ENCODE assay signal across 16 cellular contexts in genomic region chr14:32408018-32408417, GRCh38.
A peak's percentile ranks its signal among the peaks of the same experiment; 100 is the strongest.
DNase-seq lines count a peak whose midpoint lies in the region; ATAC-seq, FAIRE-seq and TF ChIP-seq lines count a peak whose summit lies in the region.
"Had no signal": no experiment of that assay in that cellular context is flagged by ENCODE, and none has a peak within 500 bp of the region (broad histone marks: within the 10 kb centered on the region; RNA-seq: fewer than 3 reads in every experiment).

No MANE protein-coding gene starts in this region.

- H3K4me1 ChIP-seq in right cardiac atrium (ENCODE audit: control insufficient read depth, insufficient read depth, low read length) (peaks cover 5% of the 10 kb centered on the region), heart right ventricle (peaks cover 0 to 41% (median 9%) of the 10 kb centered on the region in 9 donors)

- intact Hi-C loops in right cardiac atrium (cut with DNase I): no loop called here
- intact Hi-C loops in heart right ventricle (cut with DNase I): no loop called here
- intact Hi-C loops in lower leg skin (cut with DNase I; ENCODE audit: low total_unique reads): no loop called here
- intact Hi-C loops in activated CD4-positive, alpha-beta memory T cell treated with anti-CD3 and anti-CD28 coated beads for 36 hours (cut with micrococcal nuclease): no loop called here

- DNase-seq in right cardiac atrium (peak; percentile 26 to 64 (median 57)), heart right ventricle (no peak), fibroblast of the aortic adventitia (ENCODE audit: low read depth) (peak; percentile 13), omental fat pad (ENCODE audit: low spot score) (peak; percentile 68), GM19239 (ENCODE audit: insufficient read length, low spot score) (no peak), lower leg skin (ENCODE audit: low spot score in 2 of 2) (no peak)
- no peak for DNase-seq in activated CD4-positive, alpha-beta memory T cell treated with anti-CD3 and anti-CD28 coated beads for 36 hours
- DNase-seq: activated CD8-positive, alpha-beta memory T cell treated with anti-CD3 and anti-CD28 coated beads for 24 hours; H7; NCI-H2081; NK-92 treated with Interleukin-12 subunit alpha and Interleukin-12 subunit beta, amount 100 ng/mL, for 24 hours; stimulated activated naive CD4-positive, alpha-beta T cell had no signal

- CTCF ChIA-PET in activated CD4-positive, alpha-beta memory T cell treated with anti-CD3 and anti-CD28 coated beads for 36 hours (lab: Charles Lee): no interaction called here

- no peaks in the 10 kb centered on the region for H3K9me3 Mint-ChIP-seq in activated CD4-positive, alpha-beta memory T cell treated with anti-CD3 and anti-CD28 coated beads for 36 hours
- H3K9me3 Mint-ChIP-seq: WTC11 had no signal

- H3K27me3 Mint-ChIP-seq in activated CD4-positive, alpha-beta memory T cell treated with anti-CD3 and anti-CD28 coated beads for 36 hours: peaks cover 1% of the 10 kb centered on the region

- H3K27me3 ChIP-seq in right cardiac atrium (ENCODE audit: control insufficient read depth, insufficient read depth): no peaks in the 10 kb centered on the region
- H3K27me3 ChIP-seq in heart right ventricle: no peaks in the 10 kb centered on the region

- TF ChIP-seq CTCF in heart right ventricle (IDR thresholded peaks at IDR 0.05) (no peak), fibroblast of the aortic adventitia (IDR thresholded peaks at IDR 0.05; ENCODE audit: insufficient read depth, low read length) (no peak), omental fat pad (IDR thresholded peaks at IDR 0.05) (no peak), lower leg skin (IDR thresholded peaks at IDR 0.05) (no peak)

- H3K27ac Mint-ChIP-seq in activated CD4-positive, alpha-beta memory T cell treated with anti-CD3 and anti-CD28 coated beads for 36 hours: no peak overlapping the region
- H3K27ac Mint-ChIP-seq: WTC11 had no signal

- WGBS in right cardiac atrium: 61% methylated on average over 3 of the region's 3 CpGs
- WGBS in heart right ventricle, 2 donors: 64 to 70% methylated on average over 3 of the region's 3 CpGs
- 49 to 60% methylated on average over 3 of the region's 3 CpGs for WGBS in lower leg skin, 2 donors

- no peaks in the 10 kb centered on the region for H3K36me3 Mint-ChIP-seq in activated CD4-positive, alpha-beta memory T cell treated with anti-CD3 and anti-CD28 coated beads for 36 hours
- H3K36me3 Mint-ChIP-seq: WTC11 had no signal

- POLR2A ChIA-PET in activated CD4-positive, alpha-beta memory T cell treated with anti-CD3 and anti-CD28 coated beads for 36 hours (lab: Charles Lee): no interaction called here

- no peak for TF ChIP-seq POLR2A in lower leg skin (IDR thresholded peaks at IDR 0.05)

- H3K9me3 ChIP-seq in right cardiac atrium (ENCODE audit: control insufficient read depth, low read length) (no peaks in the 10 kb centered on the region), heart right ventricle (no peaks in the 10 kb centered on the region)

- ATAC-seq in right cardiac atrium (no peak), heart right ventricle (no peak), omental fat pad (ENCODE audit: low FRiP score) (peak; percentile 85), HG03439 (IDR thresholded peaks at IDR 0.05; ENCODE audit: unreplicated experiment) (no peak)
- ATAC-seq: GM12878, WTC11 had no signal

- H3K4me3 ChIP-seq in right cardiac atrium (ENCODE audit: low read length): no peak overlapping the region
- H3K4me3 ChIP-seq in heart right ventricle: no peak overlapping the region
- no peak overlapping the region for H3K4me3 ChIP-seq in fibroblast of the aortic adventitia (ENCODE audit: low read depth, low read length)
- H3K4me3 ChIP-seq in lower leg skin (ENCODE audit: low read depth, poor library complexity, severe bottlenecking): no peak overlapping the region
- H3K4me3 ChIP-seq: GM12878 had no signal

- H3K36me3 ChIP-seq in heart right ventricle: no peaks in the 10 kb centered on the region

- H3K27ac ChIP-seq in right cardiac atrium (ENCODE audit: low read length) (no peak overlapping the region), heart right ventricle (peak overlapping the region in 5 of 10 donors; percentile 30 to 67 (median 57))
- H3K27ac ChIP-seq: RWPE1 had no signal

- H3K4me3 Mint-ChIP-seq in activated CD4-positive, alpha-beta memory T cell treated with anti-CD3 and anti-CD28 coated beads for 36 hours: no peak overlapping the region
- H3K4me3 Mint-ChIP-seq: WTC11 had no signal

- H3K4me1 Mint-ChIP-seq in activated CD4-positive, alpha-beta memory T cell treated with anti-CD3 and anti-CD28 coated beads for 36 hours (ENCODE audit: low read depth): no peaks in the 10 kb centered on the region

- no peak for FAIRE-seq in GM19239 (lab: Jason Lieb, UNC)
- FAIRE-seq: GM12878 had no signal

Comparison
In these comparisons a context has a peak if more than half of its experiments do, and no peak if none do; other contexts are left out.
1. DNase-seq: peak in right cardiac atrium (3 of 3), fibroblast of the aortic adventitia (single experiment) and omental fat pad (single experiment); none in heart right ventricle (0 of 2), GM19239 (single experiment), lower leg skin (0 of 2) and activated CD4-positive, alpha-beta memory T cell treated with anti-CD3 and anti-CD28 coated beads for 36 hours (single experiment).